9 cellular contexts compared by ENCODE assay signal in genomic region chr1:82348487-82348886, GRCh38.
"Had no signal": no experiment of that assay in that cellular context is flagged by ENCODE, and none has a peak within 500 bp of the region (broad histone marks: within the 10 kb centered on the region; RNA-seq: fewer than 3 reads in every experiment).

No MANE protein-coding gene starts in this region.

- H3K4me3 ChIP-seq: GM23248, HAP-1 had no signal

- H3K9me3 ChIP-seq: HAP-1 had no signal

- H3K4me1 ChIP-seq: HAP-1 had no signal

- ATAC-seq: HCT116, HepG2 had no signal

- H3K9ac ChIP-seq: GM23248 had no signal

- H2AFZ ChIP-seq: GM23248 had no signal

- H3K27ac ChIP-seq: GM23248, HL-60 had no signal

- H3K36me3 ChIP-seq: HAP-1 had no signal

- DNase-seq: GM23248, GOT3, H7, HFFc6, KBM-7 had no signal
